19 cellular contexts compared by ENCODE assay signal in genomic region chr2:76867854-76868253, GRCh38.
A peak's percentile ranks its signal among the peaks of the same experiment; 100 is the strongest.
DNase-seq lines count a peak whose midpoint lies in the region; ATAC-seq and TF ChIP-seq lines count a peak whose summit lies in the region.
"Had no signal": no experiment of that assay in that cellular context is flagged by ENCODE, and none has a peak within 500 bp of the region (broad histone marks: within the 10 kb centered on the region; RNA-seq: fewer than 3 reads in every experiment).

No MANE protein-coding gene starts in this region.

- peaks cover 1 to 4% of the 10 kb centered on the region in 2 donors for H3K9me3 Mint-ChIP-seq in stimulated activated naive B cell treated with anti-CD40 and anti-IgM and Interleukin-4, amounts not matched to agents 10 μg/mL and 1 μg/mL and 100 μg/mL, for 72 hours

- TF ChIP-seq CTCF in astrocyte of the spinal cord (IDR thresholded peaks at IDR 0.05; ENCODE audit: low read depth, low read length): no peak
- TF ChIP-seq CTCF in smooth muscle cell (IDR thresholded peaks at IDR 0.05; ENCODE audit: borderline replicate concordance, insufficient read depth, poor library complexity, severe bottlenecking): no peak

- no peak overlapping the region for H3K4me3 Mint-ChIP-seq in stimulated activated naive B cell treated with anti-CD40 and anti-IgM and Interleukin-4, amounts not matched to agents 10 μg/mL and 1 μg/mL and 100 μg/mL, for 72 hours
- H3K4me3 Mint-ChIP-seq: activated B cell treated with CpG ODN at 0.5 μM for 24 hours; natural killer cell treated with Interleukin-12 subunit alpha and Interleukin-12 subunit beta and Interleukin-15 and Interleukin-18, amount 100 ng/mL, for 72 hours had no signal

- ATAC-seq in stimulated activated naive B cell treated with anti-CD40 and anti-IgM and Interleukin-4, amounts not matched to agents 10 μg/mL and 1 μg/mL and 100 μg/mL, for 72 hours (replicated peaks): no peak
- no peak for ATAC-seq in GM21528 (IDR thresholded peaks at IDR 0.05; ENCODE audit: low FRiP score, unreplicated experiment)
- ATAC-seq: HepG2; left lobe of liver; natural killer cell treated with Interleukin-12 subunit alpha and Interleukin-12 subunit beta and Interleukin-15 and Interleukin-18, amount 100 ng/mL, for 72 hours; sciatic nerve had no signal

- DNase-seq in NCI-H510A treated with DMSO at 0.1 percent for 48 hours (lab: John Stamatoyannopoulos, UW) (peak; percentile 2), NCI-H510A (lab: John Stamatoyannopoulos, UW) (no peak), astrocyte of the spinal cord (ENCODE audit: low read depth, low spot score) (peak; percentile 78), foreskin melanocyte (peak; percentile 16), smooth muscle cell (lab: John Stamatoyannopoulos, UW; ENCODE audit: unreplicated experiment) (no peak), NCI-H146 treated with DMSO at 0.1 percent for 48 hours (lab: John Stamatoyannopoulos, UW; ENCODE audit: unreplicated experiment) (no peak)
- no peak for DNase-seq in stimulated activated naive B cell treated with anti-CD40 and anti-IgM and Interleukin-4, amounts not matched to agents 10 μg/mL and 1 μg/mL and 100 μg/mL, for 72 hours
- DNase-seq: activated B cell treated with CpG ODN at 0.5 μM for 24 hours; activated effector memory CD4-positive, alpha-beta T cell treated with anti-CD3 and anti-CD28 coated beads, Interleukin-2, amount 50 U/mL, for 16 hours; aorta; effector CD4-positive, alpha-beta T cell; NCI-H1092 treated with DMSO at 0.1 percent for 48 hours; stimulated activated naive CD4-positive, alpha-beta T cell treated with Interleukin-2 at 50 U/mL for 16 hours had no signal

- in situ Hi-C loops in astrocyte of the spinal cord (cut with HindIII; ENCODE audit: low sequenced_read_pairs): no loop called here

- H3K9ac ChIP-seq in smooth muscle cell (ENCODE audit: low read depth): no peak overlapping the region

- WGBS in smooth muscle cell (ENCODE audit: low lambda C conversion rate): 35% methylated on average over 2 of the region's 2 CpGs

- peak overlapping the region; percentile 51 for H3K27ac ChIP-seq in smooth muscle cell (ENCODE audit: low read depth)
- H3K27ac ChIP-seq: 22Rv1 had no signal

- H3K27me3 ChIP-seq in smooth muscle cell (ENCODE audit: low read depth): no peaks in the 10 kb centered on the region

- no peaks in the 10 kb centered on the region for H3K9me3 ChIP-seq in smooth muscle cell (replicated peaks; ENCODE audit: low read depth)

- no peak overlapping the region for H3K4me3 ChIP-seq in astrocyte of the spinal cord (ENCODE audit: low read depth, low read length)
- no peak overlapping the region for H3K4me3 ChIP-seq in smooth muscle cell

- no peak overlapping the region for H3K27ac Mint-ChIP-seq in stimulated activated naive B cell treated with anti-CD40 and anti-IgM and Interleukin-4, amounts not matched to agents 10 μg/mL and 1 μg/mL and 100 μg/mL, for 72 hours
- H3K27ac Mint-ChIP-seq: activated B cell treated with CpG ODN at 0.5 μM for 24 hours; natural killer cell treated with Interleukin-12 subunit alpha and Interleukin-12 subunit beta and Interleukin-15 and Interleukin-18, amount 100 ng/mL, for 72 hours had no signal

- H3K4me1 Mint-ChIP-seq in stimulated activated naive B cell treated with anti-CD40 and anti-IgM and Interleukin-4, amounts not matched to agents 10 μg/mL and 1 μg/mL and 100 μg/mL, for 72 hours: no peaks in the 10 kb centered on the region
- H3K4me1 Mint-ChIP-seq: activated B cell treated with CpG ODN at 0.5 μM for 24 hours had no signal

- H3K36me3 Mint-ChIP-seq in stimulated activated naive B cell treated with anti-CD40 and anti-IgM and Interleukin-4, amounts not matched to agents 10 μg/mL and 1 μg/mL and 100 μg/mL, for 72 hours: no peaks in the 10 kb centered on the region
- H3K36me3 Mint-ChIP-seq: natural killer cell treated with Interleukin-12 subunit alpha and Interleukin-12 subunit beta and Interleukin-15 and Interleukin-18, amount 100 ng/mL, for 72 hours had no signal

- no peaks in the 10 kb centered on the region for H3K36me3 ChIP-seq in smooth muscle cell (ENCODE audit: low read depth)

- peaks cover 3% of the 10 kb centered on the region for H3K4me1 ChIP-seq in smooth muscle cell (ENCODE audit: low read depth)

- no peaks in the 10 kb centered on the region for H3K27me3 Mint-ChIP-seq in stimulated activated naive B cell treated with anti-CD40 and anti-IgM and Interleukin-4, amounts not matched to agents 10 μg/mL and 1 μg/mL and 100 μg/mL, for 72 hours
- H3K27me3 Mint-ChIP-seq: activated B cell treated with CpG ODN at 0.5 μM for 24 hours; natural killer cell treated with Interleukin-12 subunit alpha and Interleukin-12 subunit beta and Interleukin-15 and Interleukin-18, amount 100 ng/mL, for 72 hours had no signal

- H3K4me2 ChIP-seq in smooth muscle cell: peak overlapping the region; percentile 20

- no peaks in the 10 kb centered on the region for H3F3A ChIP-seq in smooth muscle cell (ENCODE audit: low read depth)

- H4K20me1 ChIP-seq in smooth muscle cell (ENCODE audit: low read depth): no peaks in the 10 kb centered on the region

- H2AFZ ChIP-seq in smooth muscle cell (ENCODE audit: low read depth): peak overlapping the region; percentile 25

- H3K79me2 ChIP-seq in smooth muscle cell (ENCODE audit: low read depth): no peaks in the 10 kb centered on the region

Comparison
In these comparisons a context has a peak if more than half of its experiments do, and no peak if none do; other contexts are left out.
1. DNase-seq: peak in NCI-H510A treated with DMSO at 0.1 percent for 48 hours (single experiment), astrocyte of the spinal cord (single experiment) and foreskin melanocyte (single experiment); none in NCI-H510A (single experiment), smooth muscle cell (single experiment), stimulated activated naive B cell treated with anti-CD40 and anti-IgM and Interleukin-4, amounts not matched to agents 10 μg/mL and 1 μg/mL and 100 μg/mL, for 72 hours (single experiment) and NCI-H146 treated with DMSO at 0.1 percent for 48 hours (single experiment).